In genomic region chr3:31567036-31567435, GRCh38 we compare ENCODE assay signal across 9 cellular contexts. TPM values are rescaled to one million over a fixed set of nuclear protein-coding genes. Genes with fewer than 3 reads are reported as not detected.
DNase-seq lines count a peak whose midpoint lies in the region; ATAC-seq and TF ChIP-seq lines count a peak whose summit lies in the region.
"Had no signal": no experiment of that assay in that cellular context is flagged by ENCODE, and none has a peak within 500 bp of the region (broad histone marks: within the 10 kb centered on the region; RNA-seq: fewer than 3 reads in every experiment).

No MANE protein-coding gene starts in this region.

- H3K27ac Mint-ChIP-seq in natural killer cell treated with Interleukin-12 subunit alpha and Interleukin-12 subunit beta and Interleukin-15 and Interleukin-18, amount 100 ng/mL, for 72 hours: peak overlapping the region; percentile 31 to 82

- no peaks in the 10 kb centered on the region for H3K27me3 Mint-ChIP-seq in natural killer cell treated with Interleukin-12 subunit alpha and Interleukin-12 subunit beta and Interleukin-15 and Interleukin-18, amount 100 ng/mL, for 72 hours

- H3K27me3 ChIP-seq in adrenal gland: no peaks in the 10 kb centered on the region
- H3K27me3 ChIP-seq: BLaER1 treated with 17β-estradiol and CSF1 and Interleukin-3, amounts not matched to agents 10 nM and 100 nM had no signal

- H3K4me1 Mint-ChIP-seq in natural killer cell treated with Interleukin-12 subunit alpha and Interleukin-12 subunit beta and Interleukin-15 and Interleukin-18, amount 100 ng/mL, for 72 hours (ENCODE audit: low read depth in 2 of 2): peaks cover 63 to 73% of the 10 kb centered on the region in 2 donors

- no peak overlapping the region for H3K27ac ChIP-seq in adrenal gland
- H3K27ac ChIP-seq: BLaER1 treated with 17β-estradiol and CSF1 and Interleukin-3, amounts not matched to agents 10 nM and 100 nM had no signal

- H3K4me3 ChIP-seq in adrenal gland: no peak overlapping the region
- H3K4me3 ChIP-seq: BLaER1 treated with 17β-estradiol and CSF1 and Interleukin-3, amounts not matched to agents 10 nM and 100 nM had no signal

- intact Hi-C loops in adrenal gland (cut with DNase I): no loop called here

- no peaks in the 10 kb centered on the region for H3K9me3 ChIP-seq in adrenal gland (replicated peaks in 1 of 3)

- 91 to 96% (median 95%) methylated on average over 1 of the region's 1 CpG for WGBS in adrenal gland, 4 donors

- TF ChIP-seq CTCF in adrenal gland (IDR thresholded peaks at IDR 0.05): peak in 1 of 6 experiments; percentile 26

- H3K4me3 Mint-ChIP-seq in natural killer cell treated with Interleukin-12 subunit alpha and Interleukin-12 subunit beta and Interleukin-15 and Interleukin-18, amount 100 ng/mL, for 72 hours: peak overlapping the region; percentile 10

- no peaks in the 10 kb centered on the region for H3K36me3 ChIP-seq in adrenal gland (replicated peaks in 1 of 2)

- DNase-seq in NCI-H82 (lab: John Stamatoyannopoulos, UW) (peak; percentile 26), NCI-H82 treated with DMSO at 0.1 percent for 48 hours (lab: John Stamatoyannopoulos, UW; ENCODE audit: unreplicated experiment) (no peak), amniotic epithelial cell (ENCODE audit: low read depth) (peak; percentile 17), NCI-H774 (lab: John Stamatoyannopoulos, UW) (no peak), NCI-H1092 treated with DMSO at 0.1 percent for 48 hours (lab: John Stamatoyannopoulos, UW) (no peak), adrenal gland (no peak)
- no peak for DNase-seq in natural killer cell treated with Interleukin-12 subunit alpha and Interleukin-12 subunit beta and Interleukin-15 and Interleukin-18, amount 100 ng/mL, for 72 hours (ENCODE audit: low spot score)

- peak; percentile 79 for ATAC-seq in HG02642 (IDR thresholded peaks at IDR 0.05; ENCODE audit: poor library complexity, unreplicated experiment)
- peak in 1 of 2 donors; percentile 74 for ATAC-seq in natural killer cell treated with Interleukin-12 subunit alpha and Interleukin-12 subunit beta and Interleukin-15 and Interleukin-18, amount 100 ng/mL, for 72 hours

- peaks cover 0 to 22% of the 10 kb centered on the region in 2 donors for H3K4me1 ChIP-seq in adrenal gland (replicated peaks in 1 of 2)

- no peaks in the 10 kb centered on the region for H3K9me3 Mint-ChIP-seq in natural killer cell treated with Interleukin-12 subunit alpha and Interleukin-12 subunit beta and Interleukin-15 and Interleukin-18, amount 100 ng/mL, for 72 hours

- H3K36me3 Mint-ChIP-seq in natural killer cell treated with Interleukin-12 subunit alpha and Interleukin-12 subunit beta and Interleukin-15 and Interleukin-18, amount 100 ng/mL, for 72 hours: no peaks in the 10 kb centered on the region

- no peak for TF ChIP-seq POLR2A in adrenal gland (IDR thresholded peaks at IDR 0.05)

RNA-seq across cellular contexts. Expression of gene STT3B, which starts 34.3 kb away (rescaled TPM):
- 100 to 1,000 TPM; 131 to 160 TPM for total RNA-seq in natural killer cell treated with Interleukin-12 subunit alpha and Interleukin-12 subunit beta and Interleukin-15 and Interleukin-18, amount 100 ng/mL, for 72 hours
- 100 to 1,000 TPM in 5 of 8 donors, 10 to 100 TPM in 3; 84.1 to 135 (median 104) TPM for total RNA-seq in adrenal gland
- 100 to 1,000 TPM in 1 of 3 donors, 10 to 100 TPM in 2; 38.0 to 141 (median 41.4) TPM for polyA plus RNA-seq in adrenal gland

Comparison
In these comparisons a context has a peak if more than half of its experiments do, and no peak if none do; other contexts are left out.
1. DNase-seq: peak in NCI-H82 (single experiment) and amniotic epithelial cell (single experiment); none in NCI-H82 treated with DMSO at 0.1 percent for 48 hours (single experiment), natural killer cell treated with Interleukin-12 subunit alpha and Interleukin-12 subunit beta and Interleukin-15 and Interleukin-18, amount 100 ng/mL, for 72 hours (single experiment), NCI-H774 (single experiment), NCI-H1092 treated with DMSO at 0.1 percent for 48 hours (single experiment) and adrenal gland (0 of 7).